ENCODE assay signal across 8 cellular contexts in the genomic region with DNA sequence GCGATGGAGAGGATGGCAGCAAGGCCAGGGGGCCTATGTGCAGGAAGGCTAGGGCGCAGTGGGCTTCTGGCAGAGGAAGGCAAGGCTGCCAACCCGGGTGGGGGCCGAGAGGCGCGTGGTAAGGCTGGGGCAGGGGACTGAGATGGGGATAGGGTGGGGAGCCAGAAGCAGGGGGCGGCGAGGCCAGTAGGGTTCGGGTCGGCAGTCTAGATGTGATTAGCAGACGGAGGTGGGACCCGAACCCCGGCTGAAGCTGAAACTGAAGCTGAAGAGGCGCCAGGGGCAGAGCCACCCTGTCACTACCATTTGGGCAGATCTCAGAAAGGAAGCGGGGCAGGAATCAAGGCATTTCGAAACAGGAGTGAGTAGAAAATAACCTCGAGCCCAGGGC. TPM values are rescaled to one million over a fixed set of nuclear protein-coding genes. Genes with fewer than 3 reads are reported as not detected.
DNase-seq lines count a peak whose midpoint lies in the region; ATAC-seq and TF ChIP-seq lines count a peak whose summit lies in the region.

No MANE protein-coding gene starts in this region.

- TF ChIP-seq CTCF in WTC11 (IDR thresholded peaks at IDR 0.05) (no peak), mucosa of descending colon (IDR thresholded peaks at IDR 0.05) (no peak)

- H3K27ac ChIP-seq in CD4-positive, alpha-beta memory T cell (ENCODE audit: low read depth, low read length) = peak overlapping the region; percentile 74

- POLR2A ChIA-PET in CD4-positive, alpha-beta memory T cell (lab: Charles Lee; ENCODE audit: partially characterized antibody) = interaction anchor here (0.9 to 1.9 kb wide), 10 partner anchors 12 to 384 kb away, joined by 3 to 29 read pairs (median 4); a partner anchor contains a TSS
- POLR2A ChIA-PET in WTC11 (lab: Charles Lee) = interaction anchor here (1.0 to 1.3 kb wide), 2 partner anchors 55 to 61 kb away, joined by 3 to 5 read pairs; a partner anchor contains a TSS

- no peaks in the 10 kb centered on the region for H3K9me3 ChIP-seq in CD4-positive, alpha-beta memory T cell (ENCODE audit: control insufficient read depth in 1 of 2, low read length in 2 of 2)
- no peaks in the 10 kb centered on the region for H3K9me3 ChIP-seq in mucosa of descending colon

- H3K4me1 ChIP-seq in CD4-positive, alpha-beta memory T cell (ENCODE audit: insufficient read depth, low read length) = peaks cover 51% of the 10 kb centered on the region
- peaks cover 7% of the 10 kb centered on the region for H3K4me1 ChIP-seq in mucosa of descending colon (ENCODE audit: low read depth)

- H3K36me3 ChIP-seq in CD4-positive, alpha-beta memory T cell (ENCODE audit: insufficient read depth, low read length) = no peaks in the 10 kb centered on the region
- no peaks in the 10 kb centered on the region for H3K36me3 ChIP-seq in mucosa of descending colon (ENCODE audit: low read depth)

- peak; percentile 19 for ATAC-seq in GM19455 (IDR thresholded peaks at IDR 0.05; ENCODE audit: unreplicated experiment)
- peak; percentile 4 for ATAC-seq in HG03571 (IDR thresholded peaks at IDR 0.05; ENCODE audit: unreplicated experiment)
- ATAC-seq in WTC11 = peak; percentile 43
- peak; percentile 1 for ATAC-seq in effector memory CD8-positive, alpha-beta T cell (replicated peaks)
- ATAC-seq in mucosa of descending colon = peak; percentile 56
- ATAC-seq in HG03565 (IDR thresholded peaks at IDR 0.05; ENCODE audit: unreplicated experiment) = no peak

- H3K36me3 Mint-ChIP-seq in CD4-positive, alpha-beta memory T cell = peaks cover 0 to 3% of the 10 kb centered on the region in 2 donors
- H3K36me3 Mint-ChIP-seq in WTC11 = no peaks in the 10 kb centered on the region
- peaks cover 3% of the 10 kb centered on the region for H3K36me3 Mint-ChIP-seq in effector memory CD8-positive, alpha-beta T cell (ENCODE audit: insufficient read depth)

- H3K9me3 Mint-ChIP-seq in CD4-positive, alpha-beta memory T cell = no peaks in the 10 kb centered on the region
- H3K9me3 Mint-ChIP-seq in WTC11 = no peaks in the 10 kb centered on the region
- H3K9me3 Mint-ChIP-seq in effector memory CD8-positive, alpha-beta T cell = no peaks in the 10 kb centered on the region

- H3K4me3 Mint-ChIP-seq in CD4-positive, alpha-beta memory T cell = peak overlapping the region; percentile 85 to 94 (median 90)
- H3K4me3 Mint-ChIP-seq in WTC11 = peak overlapping the region; percentile 85
- no peak overlapping the region for H3K4me3 Mint-ChIP-seq in effector memory CD8-positive, alpha-beta T cell

- H3K27me3 Mint-ChIP-seq in CD4-positive, alpha-beta memory T cell = no peaks in the 10 kb centered on the region
- no peaks in the 10 kb centered on the region for H3K27me3 Mint-ChIP-seq in WTC11 (ENCODE audit: low read depth)
- H3K27me3 Mint-ChIP-seq in effector memory CD8-positive, alpha-beta T cell = peaks cover 0 to 8% of the 10 kb centered on the region in 2 donors

- H3K27me3 ChIP-seq in CD4-positive, alpha-beta memory T cell (ENCODE audit: insufficient read depth, low read length) = no peaks in the 10 kb centered on the region

- peak in 1 of 5 donors; percentile 48 for DNase-seq in CD4-positive, alpha-beta memory T cell
- peak; percentile 32 for DNase-seq in WTC11 (ENCODE audit: low spot score)
- peak in 1 of 3 experiments; percentile 7 for DNase-seq in effector memory CD8-positive, alpha-beta T cell
- DNase-seq in mucosa of descending colon = peak; percentile 40 to 64 (median 53)
- peak; percentile 40 for DNase-seq in stimulated activated naive CD4-positive, alpha-beta T cell treated with Interleukin-2 at 50 U/mL for 16 hours (lab: John Stamatoyannopoulos, UW)

- CTCF ChIA-PET in CD4-positive, alpha-beta memory T cell (lab: Charles Lee; ENCODE audit: partially characterized antibody) = interaction anchor here (1.7 to 2.5 kb wide), 5 partner anchors 50 to 83 kb away, joined by 5 to 11 read pairs (median 8); a partner anchor contains a TSS
- CTCF ChIA-PET in WTC11 (lab: Charles Lee) = interaction anchor here (1.0 to 2.0 kb wide), 10 partner anchors 13 to 306 kb away, joined by 3 to 19 read pairs (median 8); a partner anchor contains a TSS

- peaks cover 32 to 48% (median 39%) of the 10 kb centered on the region in 4 donors for H3K4me1 Mint-ChIP-seq in CD4-positive, alpha-beta memory T cell
- peaks cover 9% of the 10 kb centered on the region for H3K4me1 Mint-ChIP-seq in WTC11
- peaks cover 19 to 30% of the 10 kb centered on the region in 2 donors for H3K4me1 Mint-ChIP-seq in effector memory CD8-positive, alpha-beta T cell (ENCODE audit: low read depth in 2 of 2)

- intact Hi-C loops in CD4-positive, alpha-beta memory T cell (cut with micrococcal nuclease) = loop anchor here (5.0 to 10.0 kb wide), 3 partner anchors 238 to 564 kb away; a partner anchor contains a TSS
- intact Hi-C loops in mucosa of descending colon (cut with DNase I, micrococcal nuclease) = no loop called here

- peak overlapping the region; percentile 42 to 97 for H3K4me3 ChIP-seq in CD4-positive, alpha-beta memory T cell (ENCODE audit: low read length in 2 of 2)
- H3K4me3 ChIP-seq in mucosa of descending colon = peak overlapping the region; percentile 75

- peak overlapping the region in 6 of 7 donors; percentile 84 to 95 (median 92) for H3K27ac Mint-ChIP-seq in CD4-positive, alpha-beta memory T cell
- H3K27ac Mint-ChIP-seq in WTC11 = no peak overlapping the region
- no peak overlapping the region for H3K27ac Mint-ChIP-seq in effector memory CD8-positive, alpha-beta T cell

TF ChIP-seq in WTC11, 78 proteins besides CTCF, POLR2A, EP300 and RAD21 (continues in another document):
- TF ChIP-seq KAT7 (CRISPR knock-in tag; IDR thresholded peaks at IDR 0.05; ENCODE audit: borderline replicate concordance) (no peak), ZNF671 (CRISPR knock-in tag; IDR thresholded peaks at IDR 0.05) (no peak), RORB (CRISPR knock-in tag; IDR thresholded peaks at IDR 0.05) (no peak)
- TF ChIP-seq, protein P1, sequence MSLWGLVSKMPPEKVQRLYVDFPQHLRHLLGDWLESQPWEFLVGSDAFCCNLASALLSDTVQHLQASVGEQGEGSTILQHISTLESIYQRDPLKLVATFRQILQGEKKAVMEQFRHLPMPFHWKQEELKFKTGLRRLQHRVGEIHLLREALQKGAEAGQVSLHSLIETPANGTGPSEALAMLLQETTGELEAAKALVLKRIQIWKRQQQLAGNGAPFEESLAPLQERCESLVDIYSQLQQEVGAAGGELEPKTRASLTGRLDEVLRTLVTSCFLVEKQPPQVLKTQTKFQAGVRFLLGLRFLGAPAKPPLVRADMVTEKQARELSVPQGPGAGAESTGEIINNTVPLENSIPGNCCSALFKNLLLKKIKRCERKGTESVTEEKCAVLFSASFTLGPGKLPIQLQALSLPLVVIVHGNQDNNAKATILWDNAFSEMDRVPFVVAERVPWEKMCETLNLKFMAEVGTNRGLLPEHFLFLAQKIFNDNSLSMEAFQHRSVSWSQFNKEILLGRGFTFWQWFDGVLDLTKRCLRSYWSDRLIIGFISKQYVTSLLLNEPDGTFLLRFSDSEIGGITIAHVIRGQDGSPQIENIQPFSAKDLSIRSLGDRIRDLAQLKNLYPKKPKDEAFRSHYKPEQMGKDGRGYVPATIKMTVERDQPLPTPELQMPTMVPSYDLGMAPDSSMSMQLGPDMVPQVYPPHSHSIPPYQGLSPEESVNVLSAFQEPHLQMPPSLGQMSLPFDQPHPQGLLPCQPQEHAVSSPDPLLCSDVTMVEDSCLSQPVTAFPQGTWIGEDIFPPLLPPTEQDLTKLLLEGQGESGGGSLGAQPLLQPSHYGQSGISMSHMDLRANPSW (CRISPR knock-in tag; conservative IDR thresholded peaks at IDR 0.05; ENCODE audit: low read depth) = no peak
- TF ChIP-seq, protein P2, sequence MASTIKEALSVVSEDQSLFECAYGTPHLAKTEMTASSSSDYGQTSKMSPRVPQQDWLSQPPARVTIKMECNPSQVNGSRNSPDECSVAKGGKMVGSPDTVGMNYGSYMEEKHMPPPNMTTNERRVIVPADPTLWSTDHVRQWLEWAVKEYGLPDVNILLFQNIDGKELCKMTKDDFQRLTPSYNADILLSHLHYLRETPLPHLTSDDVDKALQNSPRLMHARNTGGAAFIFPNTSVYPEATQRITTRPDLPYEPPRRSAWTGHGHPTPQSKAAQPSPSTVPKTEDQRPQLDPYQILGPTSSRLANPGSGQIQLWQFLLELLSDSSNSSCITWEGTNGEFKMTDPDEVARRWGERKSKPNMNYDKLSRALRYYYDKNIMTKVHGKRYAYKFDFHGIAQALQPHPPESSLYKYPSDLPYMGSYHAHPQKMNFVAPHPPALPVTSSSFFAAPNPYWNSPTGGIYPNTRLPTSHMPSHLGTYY (CRISPR knock-in tag; IDR thresholded peaks at IDR 0.05) = no peak

RNA-seq across cellular contexts. Expression of a gene that starts 0.5 kb away (rescaled TPM):
- total RNA-seq in CD4-positive, alpha-beta memory T cell = 1 to 10 TPM; 8.3 to 8.6 TPM
- polyA plus RNA-seq in CD4-positive, alpha-beta memory T cell = 1 to 10 TPM; 2.5 to 3.5 TPM
- total RNA-seq in WTC11 (2021) (12.8 to 14.2 TPM (median 13.4 TPM) in 3 replicates), mucosa of descending colon (10 to 100 TPM in 1 of 3 donors, 1 to 10 TPM in 2; 6.5 to 15.6 (median 7.7) TPM)

RNA-seq across cellular contexts. Expression of a gene that starts 0.8 kb away (rescaled TPM):
- under 1 TPM; 0.11 to 0.38 TPM for total RNA-seq in CD4-positive, alpha-beta memory T cell
- not detected for polyA plus RNA-seq in CD4-positive, alpha-beta memory T cell
- 0.27 to 0.42 TPM (median 0.30 TPM) in 3 replicates for total RNA-seq in WTC11 (2021)
- under 1 TPM; 0.29 to 0.66 (median 0.43) TPM for total RNA-seq in mucosa of descending colon

RNA-seq across cellular contexts. Expression of a gene that starts 46.9 kb away (rescaled TPM):
- 1 to 10 TPM; 1.1 TPM for total RNA-seq in CD4-positive, alpha-beta memory T cell
- polyA plus RNA-seq in CD4-positive, alpha-beta memory T cell = not detected
- 0.11 to 0.44 TPM (median 0.20 TPM) in 3 replicates for total RNA-seq in WTC11 (2021)
- total RNA-seq in mucosa of descending colon = 1 to 10 TPM in 1 of 3 donors, under 1 TPM in 2; 0.82 to 1.1 (median 0.82) TPM

RNA-seq across cellular contexts. Expression of a gene that starts 55.5 kb away (rescaled TPM):
- total RNA-seq in CD4-positive, alpha-beta memory T cell = 10 to 100 TPM; 10.5 to 11.8 TPM
- polyA plus RNA-seq in CD4-positive, alpha-beta memory T cell = 1 to 10 TPM; 5.2 to 6.4 TPM
- 35.6 to 40.2 TPM (median 38.2 TPM) in 3 replicates for total RNA-seq in WTC11 (2021)
- 10 to 100 TPM; 15.6 to 42.5 (median 37.1) TPM for total RNA-seq in mucosa of descending colon

RNA-seq across cellular contexts. Expression of a gene that starts 55.7 kb away (rescaled TPM):
- 10 to 100 TPM; 13.2 to 15.2 TPM for total RNA-seq in CD4-positive, alpha-beta memory T cell
- 1 to 10 TPM in 1 of 2 donors, under 1 TPM in 1; 0.86 to 1.1 TPM for polyA plus RNA-seq in CD4-positive, alpha-beta memory T cell
- total RNA-seq in WTC11 (2021) (31.3 to 38.7 TPM (median 35.2 TPM) in 3 replicates), mucosa of descending colon (10 to 100 TPM; 22.9 to 28.5 (median 23.2) TPM)

Comparison
In these comparisons a context has a peak if more than half of its experiments do, and no peak if none do; other contexts are left out.
1. H3K27ac Mint-ChIP-seq: peak in CD4-positive, alpha-beta memory T cell (6 of 7); none in WTC11 (single experiment) and effector memory CD8-positive, alpha-beta T cell (0 of 2).
2. H3K4me3 Mint-ChIP-seq: peak in CD4-positive, alpha-beta memory T cell (8 of 8) and WTC11 (single experiment); none in effector memory CD8-positive, alpha-beta T cell (0 of 2).